In genomic region chr18:31741096-31741735, GRCh38 we compare ENCODE assay signal across 8 cellular contexts. TPM values are rescaled to one million over a fixed set of nuclear protein-coding genes. Genes with fewer than 3 reads are reported as not detected.
A peak's percentile ranks its signal among the peaks of the same experiment; 100 is the strongest.
DNase-seq lines count a peak whose midpoint lies in the region; ATAC-seq and TF ChIP-seq lines count a peak whose summit lies in the region.

No MANE protein-coding gene starts in this region.

- intact Hi-C loops in sciatic nerve (cut with DNase I): loop anchor here (5.0 kb wide), 1 partner anchor 236 kb away; no protein-coding TSS in a partner anchor

- no peaks in the 10 kb centered on the region for H3K27me3 ChIP-seq in H7 (ENCODE audit: control insufficient read depth, insufficient read depth, low read length)

- CTCF ChIA-PET in activated CD4-positive, alpha-beta memory T cell treated with anti-CD3 and anti-CD28 coated beads, Interleukin-2, amount 10 ng/mL, durations not matched to agents 7 days and 5 days (lab: Charles Lee): interaction anchor here (0.7 kb wide), 1 partner anchor 192 kb away, joined by 5 read pairs; no protein-coding TSS in a partner anchor

- H3K36me3 Mint-ChIP-seq in activated CD4-positive, alpha-beta memory T cell treated with anti-CD3 and anti-CD28 coated beads, Interleukin-2, amount 10 ng/mL, durations not matched to agents 7 days and 5 days (ENCODE audit: low read depth): no peaks in the 10 kb centered on the region

- no peak overlapping the region for H3K4me3 Mint-ChIP-seq in activated CD4-positive, alpha-beta memory T cell treated with anti-CD3 and anti-CD28 coated beads, Interleukin-2, amount 10 ng/mL, durations not matched to agents 7 days and 5 days

- POLR2A ChIA-PET in activated CD4-positive, alpha-beta memory T cell treated with anti-CD3 and anti-CD28 coated beads, Interleukin-2, amount 10 ng/mL, durations not matched to agents 7 days and 5 days (lab: Charles Lee): interaction anchor here (0.6 kb wide), 1 partner anchor 214 kb away, joined by 3 read pairs; no protein-coding TSS in a partner anchor

- peak; percentile 21 for DNase-seq in A172 (ENCODE audit: low spot score)
- no peak for DNase-seq in GM10266 (ENCODE audit: extremely low spot score)
- DNase-seq in NCI-H2171 treated with DMSO at 0.1 percent for 48 hours (lab: John Stamatoyannopoulos, UW): peak; percentile 16
- DNase-seq in activated CD4-positive, alpha-beta memory T cell treated with anti-CD3 and anti-CD28 coated beads, Interleukin-2, amount 10 ng/mL, durations not matched to agents 7 days and 5 days: peak; percentile 59
- DNase-seq in fibroblast of pulmonary artery (ENCODE audit: low read depth): peak; percentile 62
- peak; percentile 65 for DNase-seq in sciatic nerve (ENCODE audit: low spot score)
- no peak for DNase-seq in germinal center (ENCODE audit: low spot score)
- no peak for DNase-seq in H7

- no peaks in the 10 kb centered on the region for H3K27me3 Mint-ChIP-seq in activated CD4-positive, alpha-beta memory T cell treated with anti-CD3 and anti-CD28 coated beads, Interleukin-2, amount 10 ng/mL, durations not matched to agents 7 days and 5 days

- H3K36me3 ChIP-seq in H7 (replicated peaks; ENCODE audit: control insufficient read depth, insufficient read depth, low read length): no peaks in the 10 kb centered on the region

- no peak overlapping the region for H3K4me3 ChIP-seq in fibroblast of pulmonary artery (replicated peaks; ENCODE audit: low read depth, low read length)
- no peak overlapping the region for H3K4me3 ChIP-seq in H7 (ENCODE audit: insufficient read depth, low read depth, low read length)

- H3K9me3 Mint-ChIP-seq in activated CD4-positive, alpha-beta memory T cell treated with anti-CD3 and anti-CD28 coated beads, Interleukin-2, amount 10 ng/mL, durations not matched to agents 7 days and 5 days: no peaks in the 10 kb centered on the region

- ATAC-seq in sciatic nerve: peak; percentile 30

- H3K27ac Mint-ChIP-seq in activated CD4-positive, alpha-beta memory T cell treated with anti-CD3 and anti-CD28 coated beads, Interleukin-2, amount 10 ng/mL, durations not matched to agents 7 days and 5 days: no peak overlapping the region

- no peaks in the 10 kb centered on the region for H3K4me1 Mint-ChIP-seq in activated CD4-positive, alpha-beta memory T cell treated with anti-CD3 and anti-CD28 coated beads, Interleukin-2, amount 10 ng/mL, durations not matched to agents 7 days and 5 days

- peak; percentile 76 for TF ChIP-seq CTCF in GM10266 (IDR thresholded peaks at IDR 0.05; ENCODE audit: control insufficient read depth, insufficient read depth, low read depth, missing control alignments)
- peak; percentile 81 for TF ChIP-seq CTCF in fibroblast of pulmonary artery (IDR thresholded peaks at IDR 0.05; ENCODE audit: low read length, missing control alignments)

RNA-seq across cellular contexts. Expression of gene SLC25A52, which starts 19.5 kb away (rescaled TPM):
- total RNA-seq in A172 (2014; rRNA removed; shearing (Covaris generic)): not detected in 2 replicates
- total RNA-seq in activated CD4-positive, alpha-beta memory T cell treated with anti-CD3 and anti-CD28 coated beads, Interleukin-2, amount 10 ng/mL, durations not matched to agents 7 days and 5 days: under 1 TPM in 1 of 2 experiments, not detected in 1; 0.30 TPM
- total RNA-seq in sciatic nerve: not detected
- total RNA-seq in H7 (2014; rRNA removed; shearing (Covaris generic)): 0.18 TPM in 1 of 2 replicates, not detected in the other

RNA-seq across cellular contexts. Expression of gene B4GALT6, which starts 56.8 kb away (rescaled TPM):
- 15.1 and 17.5 TPM in 2 replicates for total RNA-seq in A172 (2014; rRNA removed; shearing (Covaris generic))
- total RNA-seq in activated CD4-positive, alpha-beta memory T cell treated with anti-CD3 and anti-CD28 coated beads, Interleukin-2, amount 10 ng/mL, durations not matched to agents 7 days and 5 days: 1 to 10 TPM in 1 of 2 experiments, under 1 TPM in 1; 0.91 to 1.2 TPM
- total RNA-seq in sciatic nerve: 6.4 TPM
- total RNA-seq in H7 (2014; rRNA removed; shearing (Covaris generic)): 15.3 and 25.4 TPM in 2 replicates

Comparison
In these comparisons a context has a peak if more than half of its experiments do, and no peak if none do; other contexts are left out.
1. DNase-seq: peak in A172 (single experiment), NCI-H2171 treated with DMSO at 0.1 percent for 48 hours (single experiment), activated CD4-positive, alpha-beta memory T cell treated with anti-CD3 and anti-CD28 coated beads, Interleukin-2, amount 10 ng/mL, durations not matched to agents 7 days and 5 days (single experiment), fibroblast of pulmonary artery (single experiment) and sciatic nerve (single experiment); none in GM10266 (single experiment), germinal center (single experiment) and H7 (single experiment).